ENCODE assay signal across 8 cellular contexts in genomic region chr17:77425791-77426641, GRCh38.
DNase-seq lines count a peak whose midpoint lies in the region; ATAC-seq and TF ChIP-seq lines count a peak whose summit lies in the region.

No MANE protein-coding gene starts in this region.

- H3K27me3 ChIP-seq in RWPE2 (ENCODE audit: insufficient read depth, poor library complexity, severe bottlenecking): no peaks in the 10 kb centered on the region
- H3K27me3 ChIP-seq in naive thymus-derived CD4-positive, alpha-beta T cell (ENCODE audit: control insufficient read depth in 2 of 2, insufficient read depth in 2 of 2, low read length in 2 of 2): no peaks in the 10 kb centered on the region

- intact Hi-C loops in naive thymus-derived CD4-positive, alpha-beta T cell (cut with micrococcal nuclease): no loop called here

- no peaks in the 10 kb centered on the region for H3K9me3 ChIP-seq in RWPE2 (ENCODE audit: severe bottlenecking)
- no peaks in the 10 kb centered on the region for H3K9me3 ChIP-seq in naive thymus-derived CD4-positive, alpha-beta T cell (ENCODE audit: control insufficient read depth in 2 of 3, low read length in 3 of 3)

- POLR2A ChIA-PET in naive thymus-derived CD4-positive, alpha-beta T cell (lab: Charles Lee): interaction anchor here (0.9 to 66.9 kb wide), 9 partner anchors 1 to 96 kb away, joined by 4 to 3353 read pairs (median 7); no protein-coding TSS in a partner anchor

- H3K4me3 Mint-ChIP-seq in naive thymus-derived CD4-positive, alpha-beta T cell: peak overlapping the region in 8 of 10 donors; percentile 14 to 71 (median 60)

- peaks cover 0 to 14% (median 0%) of the 10 kb centered on the region in 5 donors for H3K36me3 Mint-ChIP-seq in naive thymus-derived CD4-positive, alpha-beta T cell

- ATAC-seq in RWPE2 (ENCODE audit: low read depth) (peak; percentile 58), HG03378 (IDR thresholded peaks at IDR 0.05; ENCODE audit: unreplicated experiment) (no peak)
- peak; percentile 78 for ATAC-seq in naive thymus-derived CD4-positive, alpha-beta T cell

- peaks cover 18% of the 10 kb centered on the region for H3K36me3 ChIP-seq in RWPE2 (ENCODE audit: low read depth)
- H3K36me3 ChIP-seq in naive thymus-derived CD4-positive, alpha-beta T cell (ENCODE audit: control insufficient read depth in 2 of 3, insufficient read depth in 3 of 3, low read length in 3 of 3): peaks cover 0 to 12% (median 0%) of the 10 kb centered on the region in 3 experiments

- no peak for TF ChIP-seq CTCF in RWPE2 (IDR thresholded peaks at IDR 0.05; ENCODE audit: poor library complexity, severe bottlenecking)

- peaks cover 80% of the 10 kb centered on the region for H3K4me1 ChIP-seq in RWPE2 (ENCODE audit: insufficient read depth, poor library complexity, severe bottlenecking)
- H3K4me1 ChIP-seq in naive thymus-derived CD4-positive, alpha-beta T cell (ENCODE audit: control insufficient read depth in 2 of 2, insufficient read depth in 2 of 2, low read length in 2 of 2): peaks cover 49 to 70% of the 10 kb centered on the region in 2 donors

- peak overlapping the region; percentile 22 to 96 (median 86) for H3K27ac Mint-ChIP-seq in naive thymus-derived CD4-positive, alpha-beta T cell

- H3K9me3 Mint-ChIP-seq in naive thymus-derived CD4-positive, alpha-beta T cell: peaks cover 0 to 3% (median 0%) of the 10 kb centered on the region in 11 donors

- CTCF ChIA-PET in naive thymus-derived CD4-positive, alpha-beta T cell (lab: Charles Lee): interaction anchor here (0.6 to 8.9 kb wide), 11 partner anchors 10 to 95 kb away, joined by 3 to 114 read pairs (median 3); no protein-coding TSS in a partner anchor

- no peaks in the 10 kb centered on the region for H3K27me3 Mint-ChIP-seq in naive thymus-derived CD4-positive, alpha-beta T cell

- H3K4me1 Mint-ChIP-seq in naive thymus-derived CD4-positive, alpha-beta T cell: peaks cover 54 to 91% (median 75%) of the 10 kb centered on the region in 7 donors

- H3K27ac ChIP-seq in RWPE2 (ENCODE audit: poor library complexity, severe bottlenecking): peak overlapping the region; percentile 95
- peak overlapping the region; percentile 62 for H3K27ac ChIP-seq in naive thymus-derived CD4-positive, alpha-beta T cell (ENCODE audit: low read depth, low read length)

- no peak overlapping the region for H3K4me3 ChIP-seq in RWPE2 (ENCODE audit: severe bottlenecking)
- H3K4me3 ChIP-seq in naive thymus-derived CD4-positive, alpha-beta T cell (ENCODE audit: low read length): no peak overlapping the region

- DNase-seq in Daoy (ENCODE audit: low read depth) (peak; percentile 97), RWPE2 (ENCODE audit: low spot score) (peak; percentile 95), dermis blood vessel endothelial cell (peak; percentile 59), NCI-H1092 treated with DMSO at 0.1 percent for 48 hours (lab: John Stamatoyannopoulos, UW) (no peak), NOMO-1 treated with DMSO at 0.1 percent for 48 hours (lab: John Stamatoyannopoulos, UW; ENCODE audit: unreplicated experiment) (no peak), NCI-H748 (lab: John Stamatoyannopoulos, UW; ENCODE audit: unreplicated experiment) (no peak)
- DNase-seq in naive thymus-derived CD4-positive, alpha-beta T cell: no peak

Comparison
In these comparisons a context has a peak if more than half of its experiments do, and no peak if none do; other contexts are left out.
1. DNase-seq: peak in Daoy (single experiment), RWPE2 (single experiment) and dermis blood vessel endothelial cell (single experiment); none in naive thymus-derived CD4-positive, alpha-beta T cell (0 of 9), NCI-H1092 treated with DMSO at 0.1 percent for 48 hours (single experiment), NOMO-1 treated with DMSO at 0.1 percent for 48 hours (single experiment) and NCI-H748 (single experiment).